ENCODE assay signal across 27 cellular contexts in the genomic region with DNA sequence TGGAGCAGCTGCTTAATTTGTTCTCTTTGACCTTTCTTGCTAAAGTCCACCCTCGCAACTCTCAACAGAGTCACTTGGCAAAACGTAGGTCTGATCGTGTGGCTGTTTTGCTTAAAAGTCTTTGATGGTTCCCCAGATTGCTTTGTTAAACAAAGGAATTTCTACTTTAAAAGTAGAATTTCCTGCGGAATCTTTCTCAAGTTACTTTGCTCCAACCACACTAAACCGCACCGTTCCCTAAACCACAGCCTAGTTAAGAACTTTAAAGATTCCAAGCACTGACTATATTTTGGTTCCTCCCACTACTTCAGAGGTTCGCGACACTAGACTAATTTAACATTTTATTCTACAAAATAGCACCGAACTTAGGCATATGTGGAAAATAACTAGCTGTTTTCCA.
DNase-seq lines count a peak whose midpoint lies in the region; ATAC-seq, FAIRE-seq and TF ChIP-seq lines count a peak whose summit lies in the region.
"Had no signal": no experiment of that assay in that cellular context is flagged by ENCODE, and none has a peak within 500 bp of the region (broad histone marks: within the 10 kb centered on the region; RNA-seq: fewer than 3 reads in every experiment).

No MANE protein-coding gene starts in this region.

- H3K27ac Mint-ChIP-seq in neural progenitor cell (no peak overlapping the region), Caco-2 (ENCODE audit: unreplicated experiment) (no peak overlapping the region)
- H3K27ac Mint-ChIP-seq: B cell; CD8-positive, alpha-beta T cell; HFFc6 had no signal

- peaks cover 34% of the 10 kb centered on the region for H3K79me2 ChIP-seq in neural progenitor cell (ENCODE audit: low read depth)

- peaks cover 3% of the 10 kb centered on the region for H3K27me3 Mint-ChIP-seq in neural progenitor cell (ENCODE audit: insufficient read depth, low read depth)
- H3K27me3 Mint-ChIP-seq in Caco-2 (ENCODE audit: insufficient read depth, unreplicated experiment): no peaks in the 10 kb centered on the region
- H3K27me3 Mint-ChIP-seq: B cell had no signal

- FAIRE-seq in RCC 7860 (lab: Jason Lieb, UNC): peak; percentile 62
- FAIRE-seq: GM12891 had no signal

- no peaks in the 10 kb centered on the region for H3K36me3 ChIP-seq in neural progenitor cell
- H3K36me3 ChIP-seq in left lung: no peaks in the 10 kb centered on the region
- H3K36me3 ChIP-seq in Caco-2 (ENCODE audit: control insufficient read depth, insufficient read depth, low read length): no peaks in the 10 kb centered on the region
- H3K36me3 ChIP-seq in esophagus muscularis mucosa: no peaks in the 10 kb centered on the region
- H3K36me3 ChIP-seq: HAP-1 had no signal

- intact Hi-C loops in left lung (cut with DNase I) (no loop called here), Caco-2 (cut with micrococcal nuclease; ENCODE audit: unreplicated experiment) (no loop called here), esophagus muscularis mucosa (cut with DNase I) (no loop called here)

- H3K27ac ChIP-seq in neural progenitor cell (peak overlapping the region; percentile 94), left lung (no peak overlapping the region), esophagus muscularis mucosa (replicated peaks in 1 of 4) (no peak overlapping the region)
- H3K27ac ChIP-seq: C4-2B, PC-9 had no signal

- CTCF ChIA-PET in Caco-2 (lab: Charles Lee): no interaction called here

- H3K27me3 ChIP-seq in neural progenitor cell (no peaks in the 10 kb centered on the region), left lung (no peaks in the 10 kb centered on the region), Caco-2 (replicated peaks; ENCODE audit: control insufficient read depth, insufficient read depth, low read length) (no peaks in the 10 kb centered on the region), esophagus muscularis mucosa (no peaks in the 10 kb centered on the region)
- H3K27me3 ChIP-seq: MG63 had no signal

- H4K20me1 ChIP-seq in neural progenitor cell (ENCODE audit: low read depth): no peaks in the 10 kb centered on the region

- H3K9ac ChIP-seq in neural progenitor cell: no peak overlapping the region

- TF ChIP-seq POLR2A in esophagus muscularis mucosa (IDR thresholded peaks at IDR 0.05; ENCODE audit: low read depth): no peak

- WGBS in esophagus muscularis mucosa: 88% methylated on average over 9 of the region's 9 CpGs

- peaks cover 35% of the 10 kb centered on the region for H3K4me1 ChIP-seq in neural progenitor cell
- no peaks in the 10 kb centered on the region for H3K4me1 ChIP-seq in left lung
- H3K4me1 ChIP-seq in Caco-2: peaks cover 20% of the 10 kb centered on the region
- no peaks in the 10 kb centered on the region for H3K4me1 ChIP-seq in esophagus muscularis mucosa

- H3K36me3 Mint-ChIP-seq in neural progenitor cell: peaks cover 4% of the 10 kb centered on the region
- H3K36me3 Mint-ChIP-seq in Caco-2 (ENCODE audit: insufficient read depth, unreplicated experiment): no peaks in the 10 kb centered on the region
- H3K36me3 Mint-ChIP-seq: CD8-positive, alpha-beta T cell had no signal

- H3K4me3 ChIP-seq in neural progenitor cell: no peak overlapping the region
- H3K4me3 ChIP-seq in left lung: no peak overlapping the region
- H3K4me3 ChIP-seq in Caco-2 (ENCODE audit: low read depth, low read length): no peak overlapping the region
- H3K4me3 ChIP-seq in esophagus muscularis mucosa: no peak overlapping the region
- H3K4me3 ChIP-seq: HAP-1, MG63, PC-9 had no signal

- TF ChIP-seq EP300 in esophagus muscularis mucosa (IDR thresholded peaks at IDR 0.05): no peak

- peaks cover 35% of the 10 kb centered on the region for H3F3A ChIP-seq in neural progenitor cell (ENCODE audit: low read depth)

- BruUV-seq in Caco-2 (replicated peaks; lab: Mats Ljungman, UMichigan): no TSS peak

- H3K9me3 Mint-ChIP-seq in neural progenitor cell (peaks cover 3% of the 10 kb centered on the region), Caco-2 (ENCODE audit: unreplicated experiment) (no peaks in the 10 kb centered on the region)
- H3K9me3 Mint-ChIP-seq: CD8-positive, alpha-beta T cell had no signal

- H2AFZ ChIP-seq in neural progenitor cell (replicated peaks): no peak overlapping the region
- H2AFZ ChIP-seq: PC-9 had no signal

- POLR2A ChIA-PET in Caco-2 (lab: Charles Lee): no interaction called here

- H3K4me3 Mint-ChIP-seq in neural progenitor cell (no peak overlapping the region), Caco-2 (ENCODE audit: unreplicated experiment) (no peak overlapping the region)
- H3K4me3 Mint-ChIP-seq: B cell; CD8-positive, alpha-beta T cell; HFFc6 had no signal

- H3K4me2 ChIP-seq in neural progenitor cell: peak overlapping the region; percentile 71
- H3K4me2 ChIP-seq: PC-9 had no signal

- H3K9me3 ChIP-seq in neural progenitor cell (ENCODE audit: low read depth) (no peaks in the 10 kb centered on the region), left lung (no peaks in the 10 kb centered on the region), Caco-2 (peaks cover 9% of the 10 kb centered on the region), esophagus muscularis mucosa (no peaks in the 10 kb centered on the region)
- H3K9me3 ChIP-seq: HAP-1 had no signal

- no peak for ATAC-seq in left lung
- ATAC-seq: CD8-positive, alpha-beta T cell had no signal

- DNase-seq in RCC 7860 (ENCODE audit: low spot score) (no peak), fibroblast of peridontal ligament (ENCODE audit: extremely low read depth) (peak; percentile 57), neural progenitor cell (ENCODE audit: low spot score) (no peak), stromal cell of bone marrow (ENCODE audit: low read depth) (peak; percentile 9), left lung (no peak), Caco-2 (no peak), germinal center (ENCODE audit: low spot score) (no peak), esophagus muscularis mucosa (ENCODE audit: extremely low spot score) (no peak)
- DNase-seq: CD8-positive, alpha-beta T cell; DMS 273 treated with DMSO at 0.1 percent for 48 hours; DMS79; GF-D8; HFFc6; KBM-7; MG63; NCI-H1105 treated with DMSO at 0.1 percent for 48 hours; NCI-H2029 treated with DMSO at 0.1 percent for 48 hours; NCI-H446 treated with DMSO at 0.1 percent for 48 hours; NCI-H526; NCI-H82; PC-9; Right ventricle myocardium superior; RPMI8226 had no signal

- peaks cover 7% of the 10 kb centered on the region for H3K4me1 Mint-ChIP-seq in neural progenitor cell
- peaks cover 14% of the 10 kb centered on the region for H3K4me1 Mint-ChIP-seq in Caco-2 (ENCODE audit: low read depth, unreplicated experiment)

- TF ChIP-seq CTCF in neural progenitor cell (IDR thresholded peaks at IDR 0.05): no peak
- no peak for TF ChIP-seq CTCF in left lung (IDR thresholded peaks at IDR 0.05)
- no peak for TF ChIP-seq CTCF in Caco-2 (IDR thresholded peaks at IDR 0.05; ENCODE audit: insufficient read depth in 1 of 2, low read depth in 1 of 2, low read length in 1 of 2, severe bottlenecking in 1 of 2, unreplicated experiment in 1 of 2)
- TF ChIP-seq CTCF in esophagus muscularis mucosa (IDR thresholded peaks at IDR 0.05): no peak

Comparison
In these comparisons a context has a peak if more than half of its experiments do, and no peak if none do; other contexts are left out.
1. DNase-seq: peak in fibroblast of peridontal ligament (single experiment) and stromal cell of bone marrow (single experiment); none in RCC 7860 (single experiment), neural progenitor cell (single experiment), left lung (0 of 2), Caco-2 (0 of 2), germinal center (single experiment) and esophagus muscularis mucosa (single experiment).